In genomic region chr5:133246376-133247144, GRCh38 we compare ENCODE assay signal across 21 cellular contexts.
DNase-seq lines count a peak whose midpoint lies in the region; ATAC-seq, FAIRE-seq and TF ChIP-seq lines count a peak whose summit lies in the region.
"Had no signal": no experiment of that assay in that cellular context is flagged by ENCODE, and none has a peak within 500 bp of the region (broad histone marks: within the 10 kb centered on the region; RNA-seq: fewer than 3 reads in every experiment).

No MANE protein-coding gene starts in this region.

- DNase-seq in DND-41, result no peak
- no peak for DNase-seq in Panc1 (ENCODE audit: low read depth, low spot score)
- DNase-seq in astrocyte (ENCODE audit: low read depth), result peak; percentile 51
- DNase-seq in activated CD8-positive, alpha-beta memory T cell treated with anti-CD3 and anti-CD28 coated beads, Interleukin-2, amount 50 U/mL, for 4 hours, result no peak
- no peak for DNase-seq in inferior parietal cortex (ENCODE audit: extremely low spot score)
- DNase-seq: activated B cell treated with CpG ODN at 0.5 μM for 24 hours; activated CD4-positive, alpha-beta T cell treated with anti-CD3 and anti-CD28 coated beads, Interleukin-2, amount 50 U/mL, for 1 hour; activated CD8-positive, alpha-beta memory T cell treated with anti-CD3 and anti-CD28 coated beads, Interleukin-2, amount 10 ng/mL, durations not matched to agents 7 days and 5 days; activated naive CD4-positive, alpha-beta T cell treated with Interleukin-2 at 50 U/mL for 16 hours; activated T-cell treated with anti-CD3 and anti-CD28 coated beads, Interleukin-2, amount 50 U/mL, for 72 hours; Calu3; KG1; kidney; NCI-H345; transverse colon had no signal

- no peak overlapping the region for H3K4me3 ChIP-seq in DND-41 (ENCODE audit: low read depth in 1 of 2, low read length in 2 of 2)
- H3K4me3 ChIP-seq in Panc1 (ENCODE audit: low read depth in 2 of 2, low read length in 2 of 2), result no peak overlapping the region
- H3K4me3 ChIP-seq in astrocyte (ENCODE audit: insufficient read depth, low read depth, low read length), result peak overlapping the region; percentile 2
- H3K4me3 ChIP-seq in skeletal muscle satellite cell (ENCODE audit: low read length), result no peak overlapping the region
- H3K4me3 ChIP-seq: breast epithelium, transverse colon had no signal

- TF ChIP-seq CTCF in DND-41 (IDR thresholded peaks at IDR 0.05; ENCODE audit: borderline replicate concordance, extremely low read depth, low read length, poor library complexity, severe bottlenecking) (no peak), Panc1 (IDR thresholded peaks at IDR 0.05) (no peak), astrocyte (IDR thresholded peaks at IDR 0.05; ENCODE audit: insufficient read depth, low read depth, low read length) (no peak)

- H3K27me3 Mint-ChIP-seq in astrocyte (ENCODE audit: low read depth, unreplicated experiment), result peaks cover 14% of the 10 kb centered on the region
- H3K27me3 Mint-ChIP-seq: activated B cell treated with CpG ODN at 0.5 μM for 24 hours; activated CD8-positive, alpha-beta memory T cell treated with anti-CD3 and anti-CD28 coated beads, Interleukin-2, amount 10 ng/mL, durations not matched to agents 7 days and 5 days had no signal

- no peaks in the 10 kb centered on the region for H3K79me2 ChIP-seq in DND-41 (ENCODE audit: insufficient read depth, low read length)
- no peaks in the 10 kb centered on the region for H3K79me2 ChIP-seq in astrocyte (ENCODE audit: insufficient read depth, low read length)

- no TSS peak for BruUV-seq in Panc1 (replicated peaks; lab: Mats Ljungman, UMichigan)

- H3K9ac ChIP-seq in DND-41 (ENCODE audit: low read depth, low read length) (peak overlapping the region; percentile 16; the same call in 1 of the 2 replicates), astrocyte (ENCODE audit: low read length) (peak overlapping the region; percentile 71), skeletal muscle satellite cell (ENCODE audit: low read depth, low read length) (no peak overlapping the region)

- no peak for FAIRE-seq in astrocyte (lab: Jason Lieb, UNC)
- FAIRE-seq: HTR-8/SVneo, kidney had no signal

- no peaks in the 10 kb centered on the region for H3K9me3 Mint-ChIP-seq in astrocyte (ENCODE audit: unreplicated experiment)
- H3K9me3 Mint-ChIP-seq: activated B cell treated with CpG ODN at 0.5 μM for 24 hours; activated T-cell treated with anti-CD3 and anti-CD28 coated beads, Interleukin-2, amount 50 U/mL, for 72 hours; natural killer cell treated with Interleukin-12 subunit alpha and Interleukin-12 subunit beta and Interleukin-15 and Interleukin-18, amount 100 ng/mL, for 72 hours had no signal

- H3K4me2 ChIP-seq in DND-41 (ENCODE audit: insufficient read depth, low read length) (no peak overlapping the region), astrocyte (ENCODE audit: low read length) (peak overlapping the region; percentile 75), skeletal muscle satellite cell (ENCODE audit: low read length) (peak overlapping the region; percentile 3)

- H3K27ac ChIP-seq in DND-41 (ENCODE audit: low read length) (peak overlapping the region; percentile 58), Panc1 (ENCODE audit: low read length) (peak overlapping the region; percentile 66), astrocyte (ENCODE audit: low read depth, low read length) (peak overlapping the region; percentile 80)
- H3K27ac ChIP-seq: breast epithelium, C4-2B, transverse colon had no signal

- CTCF ChIA-PET in Panc1 (lab: Charles Lee), result interaction anchor here (0.5 to 0.6 kb wide), 2 partner anchors 40 to 74 kb away, joined by 3 to 10 read pairs; no protein-coding TSS in a partner anchor

- POLR2A ChIA-PET in Panc1 (lab: Charles Lee), result interaction anchor here (0.7 kb wide), 1 partner anchor 138 kb away, joined by 3 read pairs; no protein-coding TSS in a partner anchor

- H3K4me3 Mint-ChIP-seq in astrocyte (ENCODE audit: unreplicated experiment), result no peak overlapping the region
- H3K4me3 Mint-ChIP-seq: activated B cell treated with CpG ODN at 0.5 μM for 24 hours; activated CD8-positive, alpha-beta memory T cell treated with anti-CD3 and anti-CD28 coated beads, Interleukin-2, amount 10 ng/mL, durations not matched to agents 7 days and 5 days; activated T-cell treated with anti-CD3 and anti-CD28 coated beads, Interleukin-2, amount 50 U/mL, for 72 hours; natural killer cell treated with Interleukin-12 subunit alpha and Interleukin-12 subunit beta and Interleukin-15 and Interleukin-18, amount 100 ng/mL, for 72 hours had no signal

- in situ Hi-C loops in Panc1 (cut with HindIII; ENCODE audit: low pct_unique_long_range_greater_than_20kb, low sequenced_read_pairs), result no loop called here

- H3K4me1 ChIP-seq in DND-41 (ENCODE audit: insufficient read depth, low read length) (peaks cover 80% of the 10 kb centered on the region), Panc1 (ENCODE audit: control insufficient read depth, insufficient read depth, low read length) (peaks cover 29% of the 10 kb centered on the region), astrocyte (ENCODE audit: insufficient read depth, low read length) (peaks cover 27% of the 10 kb centered on the region), skeletal muscle satellite cell (ENCODE audit: control insufficient read depth, insufficient read depth, low read length) (peaks cover 23% of the 10 kb centered on the region)
- H3K4me1 ChIP-seq: breast epithelium had no signal

- intact Hi-C loops in Panc1 (cut with micrococcal nuclease; ENCODE audit: unreplicated experiment), result no loop called here

- H3K4me1 Mint-ChIP-seq in astrocyte (ENCODE audit: low read depth, unreplicated experiment), result peaks cover 17% of the 10 kb centered on the region
- H3K4me1 Mint-ChIP-seq: activated B cell treated with CpG ODN at 0.5 μM for 24 hours had no signal

- H2AFZ ChIP-seq in DND-41 (ENCODE audit: low read depth, low read length) (no peak overlapping the region), astrocyte (ENCODE audit: low read depth, low read length) (no peak overlapping the region)

- peaks cover 7% of the 10 kb centered on the region for H3K27me3 ChIP-seq in DND-41 (ENCODE audit: insufficient read depth, low read length, poor library complexity)
- no peaks in the 10 kb centered on the region for H3K27me3 ChIP-seq in Panc1 (ENCODE audit: control insufficient read depth, insufficient read depth, low read length)
- H3K27me3 ChIP-seq in astrocyte (ENCODE audit: insufficient read depth, low read length), result no peaks in the 10 kb centered on the region
- no peaks in the 10 kb centered on the region for H3K27me3 ChIP-seq in skeletal muscle satellite cell (ENCODE audit: control insufficient read depth, insufficient read depth, low read length)
- H3K27me3 ChIP-seq: breast epithelium, transverse colon had no signal

- no peak for ATAC-seq in DND-41 (ENCODE audit: insufficient read depth, low read depth)
- ATAC-seq in Panc1, result peak; percentile 33
- no peak for ATAC-seq in GM18861 (IDR thresholded peaks at IDR 0.05; ENCODE audit: unreplicated experiment)
- ATAC-seq: activated CD8-positive, alpha-beta memory T cell treated with anti-CD3 and anti-CD28 coated beads, Interleukin-2, amount 10 ng/mL, durations not matched to agents 7 days and 5 days; natural killer cell treated with Interleukin-12 subunit alpha and Interleukin-12 subunit beta and Interleukin-15 and Interleukin-18, amount 100 ng/mL, for 72 hours had no signal

- H3K36me3 ChIP-seq in DND-41 (ENCODE audit: insufficient read depth, low read length) (no peaks in the 10 kb centered on the region), Panc1 (ENCODE audit: control insufficient read depth, insufficient read depth, low read length) (no peaks in the 10 kb centered on the region), astrocyte (ENCODE audit: insufficient read depth, low read length) (no peaks in the 10 kb centered on the region), skeletal muscle satellite cell (ENCODE audit: insufficient read depth, low read length) (no peaks in the 10 kb centered on the region)
- H3K36me3 ChIP-seq: breast epithelium, transverse colon had no signal

- H3K36me3 Mint-ChIP-seq in astrocyte (ENCODE audit: low read depth, unreplicated experiment), result no peaks in the 10 kb centered on the region
- H3K36me3 Mint-ChIP-seq: activated CD8-positive, alpha-beta memory T cell treated with anti-CD3 and anti-CD28 coated beads, Interleukin-2, amount 10 ng/mL, durations not matched to agents 7 days and 5 days; natural killer cell treated with Interleukin-12 subunit alpha and Interleukin-12 subunit beta and Interleukin-15 and Interleukin-18, amount 100 ng/mL, for 72 hours had no signal

- H3K27ac Mint-ChIP-seq in astrocyte (ENCODE audit: unreplicated experiment), result no peak overlapping the region
- H3K27ac Mint-ChIP-seq: activated B cell treated with CpG ODN at 0.5 μM for 24 hours; activated CD8-positive, alpha-beta memory T cell treated with anti-CD3 and anti-CD28 coated beads, Interleukin-2, amount 10 ng/mL, durations not matched to agents 7 days and 5 days; activated T-cell treated with anti-CD3 and anti-CD28 coated beads, Interleukin-2, amount 50 U/mL, for 72 hours; natural killer cell treated with Interleukin-12 subunit alpha and Interleukin-12 subunit beta and Interleukin-15 and Interleukin-18, amount 100 ng/mL, for 72 hours had no signal

- H4K20me1 ChIP-seq in DND-41 (ENCODE audit: insufficient read depth, low read length) (no peaks in the 10 kb centered on the region), astrocyte (ENCODE audit: insufficient read depth, low read length) (no peaks in the 10 kb centered on the region)

- H3K9me3 ChIP-seq in DND-41 (ENCODE audit: insufficient read depth, low read length, severe bottlenecking) (no peaks in the 10 kb centered on the region), Panc1 (ENCODE audit: control insufficient read depth, insufficient read depth, low read depth, low read length) (no peaks in the 10 kb centered on the region), astrocyte (ENCODE audit: insufficient read depth, low read depth, low read length) (no peaks in the 10 kb centered on the region), skeletal muscle satellite cell (replicated peaks; ENCODE audit: low read length) (no peaks in the 10 kb centered on the region)
- H3K9me3 ChIP-seq: breast epithelium, transverse colon had no signal
